Comparison of ENCODE assay signal across 9 cellular contexts in the genomic region with DNA sequence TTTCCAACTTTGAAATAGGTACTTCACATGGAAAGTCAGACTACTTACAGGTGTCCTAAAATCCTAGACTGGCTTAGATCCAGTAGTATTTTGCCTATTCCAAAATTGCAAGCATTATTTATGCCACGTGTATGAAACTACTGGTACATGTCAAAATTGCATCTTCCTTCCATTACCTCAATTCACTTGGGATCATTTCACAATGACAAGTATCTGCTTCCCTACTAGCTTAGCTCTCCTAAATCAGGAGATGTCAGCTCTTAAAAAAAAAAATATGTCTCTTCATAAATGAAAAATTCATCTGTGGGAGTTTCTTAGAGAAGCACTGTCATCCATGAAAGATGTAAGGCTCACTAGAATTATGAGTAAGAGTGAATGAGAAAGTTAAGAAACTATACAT.
"Had no signal": no experiment of that assay in that cellular context is flagged by ENCODE, and none has a peak within 500 bp of the region (broad histone marks: within the 10 kb centered on the region; RNA-seq: fewer than 3 reads in every experiment).

No MANE protein-coding gene starts in this region.

- H3K9me3 ChIP-seq: HAP-1 had no signal

- H3K9ac ChIP-seq: GM23248 had no signal

- H3K36me3 ChIP-seq: HAP-1 had no signal

- H2AFZ ChIP-seq: GM23248, GM23338 had no signal

- DNase-seq: GM23248, GOT3, H7, H9, HCEC 1CT, HFFc6 had no signal

- H3K4me2 ChIP-seq: GM23338 had no signal

- H3K4me1 ChIP-seq: HAP-1 had no signal

- H3K27ac ChIP-seq: GM23248 had no signal

- H3K4me3 ChIP-seq: GM23248, GM23338, HAP-1 had no signal

- ATAC-seq: GM23338, HCT116 had no signal
